ENCODE assay signal across 1 cellular context in the genomic region with DNA sequence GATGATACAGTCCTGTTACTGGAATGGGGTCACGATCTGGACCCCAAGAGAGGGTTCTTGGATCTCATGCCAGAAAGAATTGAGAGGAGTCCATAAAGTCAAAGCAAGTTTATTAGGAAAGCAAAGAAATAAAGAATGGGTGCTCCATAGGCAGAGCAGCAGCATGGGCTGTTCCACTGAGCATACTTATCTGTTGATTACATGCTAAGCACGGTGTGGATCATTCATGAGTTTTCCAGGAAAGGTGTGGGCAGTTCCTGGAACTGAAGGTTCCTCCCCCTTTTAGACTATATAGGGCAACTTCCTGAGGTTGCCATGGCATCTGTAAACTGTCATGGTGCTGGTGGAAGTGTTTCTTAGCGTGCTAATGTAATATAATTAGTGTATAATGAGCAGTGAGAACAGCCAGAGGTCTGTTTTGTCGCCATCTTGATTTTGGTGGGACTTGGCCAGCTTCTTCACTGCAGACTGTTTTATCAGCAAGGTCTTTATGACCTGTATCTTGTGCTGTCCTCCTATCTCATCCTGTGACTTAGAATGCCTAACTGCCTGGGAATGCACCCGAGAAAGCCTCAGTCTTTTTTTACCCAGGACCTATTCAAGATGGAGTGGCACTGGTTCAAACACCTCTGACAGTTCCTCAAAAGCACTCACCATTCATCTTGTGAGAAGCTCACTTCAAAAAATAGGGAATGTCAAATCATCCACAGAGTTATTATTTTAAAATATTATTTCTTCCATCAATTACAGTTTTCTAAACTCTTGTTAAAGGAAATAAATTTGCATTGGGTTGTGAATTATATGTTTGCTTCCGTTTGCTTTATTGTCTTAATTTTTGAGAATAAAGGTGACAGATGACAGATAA.
TF ChIP-seq lines count a peak whose summit lies in the region.

No MANE protein-coding gene starts in this region.

TF ChIP-seq in K562, 482 proteins besides CTCF, POLR2A, EP300 and RAD21 (continued from another document and continues in another):
- TF ChIP-seq, protein P1, sequence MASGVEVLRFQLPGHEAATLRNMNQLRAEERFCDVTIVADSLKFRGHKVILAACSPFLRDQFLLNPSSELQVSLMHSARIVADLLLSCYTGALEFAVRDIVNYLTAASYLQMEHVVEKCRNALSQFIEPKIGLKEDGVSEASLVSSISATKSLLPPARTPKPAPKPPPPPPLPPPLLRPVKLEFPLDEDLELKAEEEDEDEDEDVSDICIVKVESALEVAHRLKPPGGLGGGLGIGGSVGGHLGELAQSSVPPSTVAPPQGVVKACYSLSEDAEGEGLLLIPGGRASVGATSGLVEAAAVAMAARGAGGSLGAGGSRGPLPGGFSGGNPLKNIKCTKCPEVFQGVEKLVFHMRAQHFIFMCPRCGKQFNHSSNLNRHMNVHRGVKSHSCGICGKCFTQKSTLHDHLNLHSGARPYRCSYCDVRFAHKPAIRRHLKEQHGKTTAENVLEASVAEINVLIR (CRISPR knock-in tag; IDR thresholded peaks at IDR 0.05) = peak; percentile 90
- TF ChIP-seq MEIS2 (IDR thresholded peaks at IDR 0.05; ENCODE audit: partially characterized antibody) = peak; percentile 53
- no peak for TF ChIP-seq GATAD2B (IDR thresholded peaks at IDR 0.05; ENCODE audit: borderline replicate concordance)
- no peak for TF ChIP-seq XRCC4 (IDR thresholded peaks at IDR 0.05; ENCODE audit: extremely low read depth, insufficient read depth, insufficient read length)
- TF ChIP-seq, protein P2, sequence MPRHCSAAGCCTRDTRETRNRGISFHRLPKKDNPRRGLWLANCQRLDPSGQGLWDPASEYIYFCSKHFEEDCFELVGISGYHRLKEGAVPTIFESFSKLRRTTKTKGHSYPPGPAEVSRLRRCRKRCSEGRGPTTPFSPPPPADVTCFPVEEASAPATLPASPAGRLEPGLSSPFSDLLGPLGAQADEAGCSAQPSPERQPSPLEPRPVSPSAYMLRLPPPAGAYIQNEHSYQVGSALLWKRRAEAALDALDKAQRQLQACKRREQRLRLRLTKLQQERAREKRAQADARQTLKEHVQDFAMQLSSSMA (CRISPR knock-in tag; IDR thresholded peaks at IDR 0.05) = peak; percentile 87
- TF ChIP-seq ZNF830 (CRISPR knock-in tag; IDR thresholded peaks at IDR 0.05) = peak; percentile 96; the same call in 1 of the 2 replicates
- TF ChIP-seq, protein P3, sequence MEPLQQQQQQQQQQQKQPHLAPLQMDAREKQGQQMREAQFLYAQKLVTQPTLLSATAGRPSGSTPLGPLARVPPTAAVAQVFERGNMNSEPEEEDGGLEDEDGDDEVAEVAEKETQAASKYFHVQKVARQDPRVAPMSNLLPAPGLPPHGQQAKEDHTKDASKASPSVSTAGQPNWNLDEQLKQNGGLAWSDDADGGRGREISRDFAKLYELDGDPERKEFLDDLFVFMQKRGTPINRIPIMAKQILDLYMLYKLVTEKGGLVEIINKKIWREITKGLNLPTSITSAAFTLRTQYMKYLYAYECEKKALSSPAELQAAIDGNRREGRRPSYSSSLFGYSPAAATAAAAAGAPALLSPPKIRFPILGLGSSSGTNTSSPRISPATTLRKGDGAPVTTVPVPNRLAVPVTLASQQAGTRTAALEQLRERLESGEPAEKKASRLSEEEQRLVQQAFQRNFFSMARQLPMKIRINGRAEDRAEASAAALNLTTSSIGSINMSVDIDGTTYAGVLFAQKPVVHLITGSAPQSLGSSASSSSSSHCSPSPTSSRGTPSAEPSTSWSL (CRISPR knock-in tag; IDR thresholded peaks at IDR 0.05; ENCODE audit: borderline replicate concordance) = peak; percentile 98
- no peak for TF ChIP-seq KDM1A (IDR thresholded peaks at IDR 0.05)
- TF ChIP-seq ZNF699 (CRISPR knock-in tag; IDR thresholded peaks at IDR 0.05; ENCODE audit: insufficient replicate concordance) = peak; percentile 85
- TF ChIP-seq, protein P4, sequence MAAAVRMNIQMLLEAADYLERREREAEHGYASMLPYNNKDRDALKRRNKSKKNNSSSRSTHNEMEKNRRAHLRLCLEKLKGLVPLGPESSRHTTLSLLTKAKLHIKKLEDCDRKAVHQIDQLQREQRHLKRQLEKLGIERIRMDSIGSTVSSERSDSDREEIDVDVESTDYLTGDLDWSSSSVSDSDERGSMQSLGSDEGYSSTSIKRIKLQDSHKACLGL (CRISPR knock-in tag; IDR thresholded peaks at IDR 0.05; ENCODE audit: borderline replicate concordance, poor library complexity, severe bottlenecking) = peak; percentile 93
- TF ChIP-seq ZNF77 (CRISPR knock-in tag; IDR thresholded peaks at IDR 0.05) = peak; percentile 85
- TF ChIP-seq ZNF780A (CRISPR knock-in tag; IDR thresholded peaks at IDR 0.05) = peak; percentile 89
- TF ChIP-seq RBM22 (IDR thresholded peaks at IDR 0.05; ENCODE audit: low read depth, low read length, poor library complexity, severe bottlenecking) = no peak
- TF ChIP-seq ATF1 (CRISPR knock-in tag; IDR thresholded peaks at IDR 0.05) = no peak
- peak; percentile 86 for TF ChIP-seq ATF1 (tag; IDR thresholded peaks at IDR 0.05)
- TF ChIP-seq, protein P5, sequence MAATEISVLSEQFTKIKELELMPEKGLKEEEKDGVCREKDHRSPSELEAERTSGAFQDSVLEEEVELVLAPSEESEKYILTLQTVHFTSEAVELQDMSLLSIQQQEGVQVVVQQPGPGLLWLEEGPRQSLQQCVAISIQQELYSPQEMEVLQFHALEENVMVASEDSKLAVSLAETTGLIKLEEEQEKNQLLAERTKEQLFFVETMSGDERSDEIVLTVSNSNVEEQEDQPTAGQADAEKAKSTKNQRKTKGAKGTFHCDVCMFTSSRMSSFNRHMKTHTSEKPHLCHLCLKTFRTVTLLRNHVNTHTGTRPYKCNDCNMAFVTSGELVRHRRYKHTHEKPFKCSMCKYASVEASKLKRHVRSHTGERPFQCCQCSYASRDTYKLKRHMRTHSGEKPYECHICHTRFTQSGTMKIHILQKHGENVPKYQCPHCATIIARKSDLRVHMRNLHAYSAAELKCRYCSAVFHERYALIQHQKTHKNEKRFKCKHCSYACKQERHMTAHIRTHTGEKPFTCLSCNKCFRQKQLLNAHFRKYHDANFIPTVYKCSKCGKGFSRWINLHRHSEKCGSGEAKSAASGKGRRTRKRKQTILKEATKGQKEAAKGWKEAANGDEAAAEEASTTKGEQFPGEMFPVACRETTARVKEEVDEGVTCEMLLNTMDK (IDR thresholded peaks at IDR 0.05; ENCODE audit: borderline replicate concordance, insufficient read depth, low read depth, low read length, poor library complexity, severe bottlenecking) = no peak
- TF ChIP-seq PTBP1 (IDR thresholded peaks at IDR 0.05; ENCODE audit: low read depth, low read length) = no peak
- TF ChIP-seq, protein P6, sequence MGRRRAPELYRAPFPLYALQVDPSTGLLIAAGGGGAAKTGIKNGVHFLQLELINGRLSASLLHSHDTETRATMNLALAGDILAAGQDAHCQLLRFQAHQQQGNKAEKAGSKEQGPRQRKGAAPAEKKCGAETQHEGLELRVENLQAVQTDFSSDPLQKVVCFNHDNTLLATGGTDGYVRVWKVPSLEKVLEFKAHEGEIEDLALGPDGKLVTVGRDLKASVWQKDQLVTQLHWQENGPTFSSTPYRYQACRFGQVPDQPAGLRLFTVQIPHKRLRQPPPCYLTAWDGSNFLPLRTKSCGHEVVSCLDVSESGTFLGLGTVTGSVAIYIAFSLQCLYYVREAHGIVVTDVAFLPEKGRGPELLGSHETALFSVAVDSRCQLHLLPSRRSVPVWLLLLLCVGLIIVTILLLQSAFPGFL (CRISPR knock-in tag; IDR thresholded peaks at IDR 0.05) = no peak
- TF ChIP-seq PRPF4 (IDR thresholded peaks at IDR 0.05; ENCODE audit: insufficient read depth, low read depth, low read length, poor library complexity, severe bottlenecking) = no peak
- TF ChIP-seq, protein P7, sequence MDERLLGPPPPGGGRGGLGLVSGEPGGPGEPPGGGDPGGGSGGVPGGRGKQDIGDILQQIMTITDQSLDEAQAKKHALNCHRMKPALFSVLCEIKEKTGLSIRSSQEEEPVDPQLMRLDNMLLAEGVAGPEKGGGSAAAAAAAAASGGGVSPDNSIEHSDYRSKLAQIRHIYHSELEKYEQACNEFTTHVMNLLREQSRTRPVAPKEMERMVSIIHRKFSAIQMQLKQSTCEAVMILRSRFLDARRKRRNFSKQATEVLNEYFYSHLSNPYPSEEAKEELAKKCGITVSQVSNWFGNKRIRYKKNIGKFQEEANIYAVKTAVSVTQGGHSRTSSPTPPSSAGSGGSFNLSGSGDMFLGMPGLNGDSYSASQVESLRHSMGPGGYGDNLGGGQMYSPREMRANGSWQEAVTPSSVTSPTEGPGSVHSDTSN (CRISPR knock-in tag; IDR thresholded peaks at IDR 0.05; ENCODE audit: low read depth) = no peak
- TF ChIP-seq, protein P7 (tag; conservative IDR thresholded peaks at IDR 0.05; ENCODE audit: low read depth) = peak; percentile 88
- no peak for TF ChIP-seq NFYB (IDR thresholded peaks at IDR 0.05; ENCODE audit: extremely low read depth, insufficient read length)
- TF ChIP-seq, protein P8, sequence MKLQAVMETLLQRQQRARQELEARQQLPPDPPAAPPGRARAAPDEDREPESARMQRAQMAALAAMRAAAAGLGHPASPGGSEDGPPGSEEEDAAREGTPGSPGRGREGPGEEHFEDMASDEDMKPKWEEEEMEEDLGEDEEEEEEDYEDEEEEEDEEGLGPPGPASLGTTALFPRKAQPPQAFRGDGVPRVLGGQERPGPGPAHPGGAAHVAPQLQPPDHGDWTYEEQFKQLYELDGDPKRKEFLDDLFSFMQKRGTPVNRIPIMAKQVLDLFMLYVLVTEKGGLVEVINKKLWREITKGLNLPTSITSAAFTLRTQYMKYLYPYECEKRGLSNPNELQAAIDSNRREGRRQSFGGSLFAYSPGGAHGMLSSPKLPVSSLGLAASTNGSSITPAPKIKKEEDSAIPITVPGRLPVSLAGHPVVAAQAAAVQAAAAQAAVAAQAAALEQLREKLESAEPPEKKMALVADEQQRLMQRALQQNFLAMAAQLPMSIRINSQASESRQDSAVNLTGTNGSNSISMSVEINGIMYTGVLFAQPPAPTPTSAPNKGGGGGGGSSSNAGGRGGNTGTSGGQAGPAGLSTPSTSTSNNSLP (IDR thresholded peaks at IDR 0.05; ENCODE audit: borderline replicate concordance, low read depth, low read length) = peak; percentile 93
- no peak for TF ChIP-seq CCAR2 (IDR thresholded peaks at IDR 0.05; ENCODE audit: low read depth, low read length)
- no peak for TF ChIP-seq POU5F1 (IDR thresholded peaks at IDR 0.05; ENCODE audit: borderline replicate concordance, low read depth, low read length, partially characterized antibody)
- no peak for TF ChIP-seq THRAP3 (IDR thresholded peaks at IDR 0.05; ENCODE audit: borderline replicate concordance)
- TF ChIP-seq MAFK (IDR thresholded peaks at IDR 0.05; ENCODE audit: low read length) = no peak
- TF ChIP-seq, protein P9, sequence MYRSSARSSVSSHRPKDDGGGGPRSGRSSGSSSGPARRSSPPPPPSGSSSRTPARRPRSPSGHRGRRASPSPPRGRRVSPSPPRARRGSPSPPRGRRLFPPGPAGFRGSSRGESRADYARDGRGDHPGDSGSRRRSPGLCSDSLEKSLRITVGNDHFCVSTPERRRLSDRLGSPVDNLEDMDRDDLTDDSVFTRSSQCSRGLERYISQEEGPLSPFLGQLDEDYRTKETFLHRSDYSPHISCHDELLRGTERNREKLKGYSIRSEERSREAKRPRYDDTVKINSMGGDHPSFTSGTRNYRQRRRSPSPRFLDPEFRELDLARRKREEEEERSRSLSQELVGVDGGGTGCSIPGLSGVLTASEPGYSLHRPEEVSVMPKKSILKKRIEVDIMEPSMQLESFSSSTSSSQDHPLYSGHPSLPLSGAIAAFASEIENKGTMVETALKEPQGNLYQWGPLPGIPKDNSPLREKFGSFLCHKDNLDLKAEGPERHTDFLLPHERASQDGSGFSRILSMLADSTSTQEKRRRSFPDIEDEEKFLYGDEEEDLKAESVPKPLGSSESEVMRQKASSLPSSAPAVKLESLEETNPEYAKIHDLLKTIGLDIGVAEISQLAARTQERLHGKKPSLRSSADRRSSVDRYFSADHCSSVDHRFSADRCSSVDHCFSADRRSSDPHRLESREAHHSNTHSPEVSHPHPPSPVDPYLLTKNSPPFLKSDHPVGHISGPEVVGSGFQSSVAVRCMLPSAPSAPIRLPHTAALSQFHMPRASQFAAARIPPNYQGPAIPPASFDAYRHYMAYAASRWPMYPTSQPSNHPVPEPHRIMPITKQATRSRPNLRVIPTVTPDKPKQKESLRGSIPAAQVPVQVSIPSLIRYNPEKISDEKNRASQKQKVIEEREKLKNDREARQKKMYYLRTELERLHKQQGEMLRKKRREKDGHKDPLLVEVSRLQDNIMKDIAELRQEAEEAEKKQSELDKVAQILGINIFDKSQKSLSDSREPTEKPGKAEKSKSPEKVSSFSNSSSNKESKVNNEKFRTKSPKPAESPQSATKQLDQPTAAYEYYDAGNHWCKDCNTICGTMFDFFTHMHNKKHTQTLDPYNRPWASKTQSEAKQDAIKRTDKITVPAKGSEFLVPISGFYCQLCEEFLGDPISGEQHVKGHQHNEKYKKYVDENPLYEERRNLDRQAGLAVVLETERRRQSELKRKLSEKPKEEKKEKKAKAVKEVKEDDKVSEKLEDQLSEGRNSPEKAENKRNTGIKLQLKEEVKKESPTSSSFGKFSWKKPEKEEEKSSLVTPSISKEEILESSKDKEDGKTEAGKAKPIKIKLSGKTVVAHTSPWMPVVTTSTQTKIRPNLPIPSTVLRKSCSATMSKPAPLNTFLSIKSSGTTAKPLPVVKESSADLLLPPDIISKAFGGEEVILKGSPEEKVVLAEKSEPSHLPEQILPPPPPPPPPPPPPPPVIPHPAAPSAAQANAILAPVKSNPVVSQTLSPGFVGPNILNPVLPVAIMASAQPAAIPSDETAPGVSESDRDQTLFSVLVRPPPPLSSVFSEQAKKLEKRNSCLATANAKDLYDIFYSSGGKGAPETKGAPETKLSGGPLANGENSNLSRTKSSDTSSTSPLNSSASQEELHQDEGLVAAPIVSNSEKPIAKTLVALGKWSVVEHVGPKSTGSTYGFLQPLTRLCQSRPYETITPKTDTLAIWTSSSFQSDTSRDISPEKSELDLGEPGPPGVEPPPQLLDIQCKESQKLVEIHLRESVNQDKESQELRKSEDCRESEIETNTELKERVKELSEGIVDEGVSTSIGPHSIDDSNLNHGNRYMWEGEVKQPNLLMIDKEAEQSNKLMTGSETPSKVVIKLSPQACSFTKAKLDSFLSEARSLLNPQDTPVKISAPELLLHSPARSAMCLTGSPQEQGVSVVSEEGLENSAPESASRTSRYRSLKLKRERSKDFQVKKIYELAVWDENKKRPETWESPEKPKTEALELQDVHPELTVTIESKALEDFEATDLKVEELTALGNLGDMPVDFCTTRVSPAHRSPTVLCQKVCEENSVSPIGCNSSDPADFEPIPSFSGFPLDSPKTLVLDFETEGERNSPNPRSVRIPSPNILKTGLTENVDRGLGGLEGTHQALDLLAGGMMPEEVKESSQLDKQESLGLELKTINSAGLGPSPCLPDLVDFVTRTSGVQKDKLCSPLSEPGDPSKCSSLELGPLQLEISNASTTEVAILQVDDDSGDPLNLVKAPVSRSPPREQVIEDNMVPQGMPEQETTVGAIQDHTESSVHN (IDR thresholded peaks at IDR 0.05; ENCODE audit: borderline replicate concordance in 1 of 2, low read depth in 1 of 2) = no peak
- peak; percentile 11; the same call in 1 of the 2 replicates for TF ChIP-seq FOXJ3 (CRISPR knock-in tag; IDR thresholded peaks at IDR 0.05)
- TF ChIP-seq HNRNPK (IDR thresholded peaks at IDR 0.05; ENCODE audit: low read depth, low read length, poor library complexity, severe bottlenecking) = no peak
- TF ChIP-seq, protein P10, sequence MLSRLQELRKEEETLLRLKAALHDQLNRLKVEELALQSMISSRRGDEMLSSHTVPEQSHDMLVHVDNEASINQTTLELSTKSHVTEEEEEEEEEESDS (CRISPR knock-in tag; IDR thresholded peaks at IDR 0.05) = peak; percentile 79
- TF ChIP-seq FOXJ2 (tag; IDR thresholded peaks at IDR 0.05) = peak; percentile 77
